22 cellular contexts compared by ENCODE assay signal in the genomic region with DNA sequence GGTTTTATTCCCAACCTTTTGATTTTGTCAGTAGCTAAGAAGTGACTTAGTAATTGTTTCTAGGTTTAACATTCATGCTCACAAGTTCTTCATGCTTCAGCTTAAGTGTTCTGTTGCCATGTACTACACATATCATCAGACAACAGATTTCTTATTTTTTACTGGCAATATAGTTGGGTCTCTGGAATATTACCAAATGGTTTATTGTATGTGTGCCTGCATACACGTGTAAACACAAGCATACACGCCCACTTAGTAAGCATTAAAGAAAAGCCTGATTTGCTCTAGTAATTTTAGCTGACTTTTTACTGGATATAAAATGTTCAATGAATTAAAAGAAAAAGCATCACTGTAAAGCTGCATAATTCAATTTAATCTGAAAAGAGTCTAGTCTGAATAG.
"Had no signal": no experiment of that assay in that cellular context is flagged by ENCODE, and none has a peak within 500 bp of the region (broad histone marks: within the 10 kb centered on the region; RNA-seq: fewer than 3 reads in every experiment).

No MANE protein-coding gene starts in this region.

- H3K36me3 ChIP-seq: brain microvascular endothelial cell, left lung, neutrophil, pancreas, tibial artery had no signal

- H3K4me3 Mint-ChIP-seq: immature natural killer cell; nephron; stimulated activated effector memory CD8-positive, alpha-beta T cell treated with anti-CD3 and anti-CD28 coated beads, Interleukin-12 subunit alpha, Interleukin-12 subunit beta, amount 100 ng/mL, for 72 hours; stimulated activated naive CD8-positive, alpha-beta T cell treated with anti-CD3 and anti-CD28 coated beads, Interleukin-15, amount 100 ng/mL, for 72 hours had no signal

- ATAC-seq: activated naive CD4-positive, alpha-beta T cell treated with anti-CD3 and anti-CD28 coated beads, Interleukin-2, amount 50 U/mL, for 72 hours; left lung; pancreas; right cardiac atrium; stimulated activated effector memory CD8-positive, alpha-beta T cell treated with anti-CD3 and anti-CD28 coated beads, Interleukin-12 subunit alpha, Interleukin-12 subunit beta, amount 100 ng/mL, for 72 hours; stimulated activated naive CD8-positive, alpha-beta T cell treated with anti-CD3 and anti-CD28 coated beads, Interleukin-15, amount 100 ng/mL, for 72 hours had no signal

- H3K9me3 ChIP-seq: left lung, neutrophil, pancreas, tibial artery had no signal

- H3K4me1 Mint-ChIP-seq: nephron had no signal

- H3K4me3 ChIP-seq: left lung, lung, pancreas, tibial artery had no signal

- H3K27me3 Mint-ChIP-seq: stimulated activated naive CD8-positive, alpha-beta T cell treated with anti-CD3 and anti-CD28 coated beads, Interleukin-15, amount 100 ng/mL, for 72 hours had no signal

- H3K4me1 ChIP-seq: pancreas had no signal

- FAIRE-seq: TTC549 had no signal

- DNase-seq: activated T-cell treated with anti-CD3 and anti-CD28 coated beads, Interleukin-2, amount 50 U/mL, for 1 hour; aorta; brain microvascular endothelial cell; central memory CD4-positive, alpha-beta T cell; dermis blood vessel endothelial cell; effector CD8-positive, alpha-beta T cell; erythroblast; foreskin fibroblast; immature natural killer cell; left lung; midbrain; pancreas; right cardiac atrium; stimulated activated CD4-positive, alpha-beta T cell treated with anti-CD3 and anti-CD28 coated beads, Interleukin-2, amount 100 ng/mL, for 24 hours; stimulated activated naive CD8-positive, alpha-beta T cell treated with anti-CD3 and anti-CD28 coated beads, Interleukin-15, amount 100 ng/mL, for 72 hours; tibial artery had no signal

- H3K27ac Mint-ChIP-seq: immature natural killer cell; nephron; stimulated activated effector memory CD8-positive, alpha-beta T cell treated with anti-CD3 and anti-CD28 coated beads, Interleukin-12 subunit alpha, Interleukin-12 subunit beta, amount 100 ng/mL, for 72 hours; stimulated activated naive CD8-positive, alpha-beta T cell treated with anti-CD3 and anti-CD28 coated beads, Interleukin-15, amount 100 ng/mL, for 72 hours had no signal

- H3K27me3 ChIP-seq: left lung, pancreas, tibial artery had no signal

- H3K27ac ChIP-seq: brain microvascular endothelial cell, left lung, neutrophil, pancreas, tibial artery had no signal

- H3K9me3 Mint-ChIP-seq: activated naive CD4-positive, alpha-beta T cell treated with anti-CD3 and anti-CD28 coated beads, Interleukin-2, amount 50 U/mL, for 72 hours; immature natural killer cell; nephron; stimulated activated effector memory CD8-positive, alpha-beta T cell treated with anti-CD3 and anti-CD28 coated beads, Interleukin-12 subunit alpha, Interleukin-12 subunit beta, amount 100 ng/mL, for 72 hours; stimulated activated naive CD8-positive, alpha-beta T cell treated with anti-CD3 and anti-CD28 coated beads, Interleukin-15, amount 100 ng/mL, for 72 hours had no signal
